In genomic region chr13:42747399-42747873, GRCh38 we compare ENCODE assay signal across 15 cellular contexts. TPM values are rescaled to one million over a fixed set of nuclear protein-coding genes. Genes with fewer than 3 reads are reported as not detected.
DNase-seq lines count a peak whose midpoint lies in the region; ATAC-seq and TF ChIP-seq lines count a peak whose summit lies in the region.
"Had no signal": no experiment of that assay in that cellular context is flagged by ENCODE, and none has a peak within 500 bp of the region (broad histone marks: within the 10 kb centered on the region; RNA-seq: fewer than 3 reads in every experiment).

No MANE protein-coding gene starts in this region.

- no peak overlapping the region for H2AFZ ChIP-seq in hepatocyte

- no peak overlapping the region for H3K4me2 ChIP-seq in hepatocyte

- no peak for ATAC-seq in left lobe of liver

- H3K36me3 Mint-ChIP-seq in endothelial cell (ENCODE audit: low read depth, unreplicated experiment): no peaks in the 10 kb centered on the region

- peaks cover 2% of the 10 kb centered on the region for H3K27me3 Mint-ChIP-seq in endothelial cell (ENCODE audit: unreplicated experiment)

- H3K9me3 Mint-ChIP-seq in endothelial cell (ENCODE audit: unreplicated experiment): no peaks in the 10 kb centered on the region

- H3K27ac ChIP-seq in AG04450 (ENCODE audit: low read depth, low read length) (peak overlapping the region; percentile 71), hepatocyte (peak overlapping the region; percentile 24), caudate nucleus (ENCODE audit: low read depth, low read length) (no peak overlapping the region)
- H3K27ac ChIP-seq: C4-2B had no signal

- peak; percentile 94 for DNase-seq in AG04450 (ENCODE audit: low read depth, low spot score)
- peak; percentile 8 for DNase-seq in HT-29 (ENCODE audit: low spot score)
- DNase-seq in astrocyte of the hippocampus (ENCODE audit: low read depth, low spot score): peak; percentile 91
- peak; percentile 28 for DNase-seq in hepatocyte (ENCODE audit: low spot score)
- no peak for DNase-seq in endothelial cell (ENCODE audit: low spot score)
- DNase-seq in caudate nucleus (lab: John Stamatoyannopoulos, UW): no peak
- DNase-seq in activated CD4-positive, alpha-beta T cell treated with anti-CD3 and anti-CD28 coated beads for 1 hour: no peak
- no peak for DNase-seq in left lobe of liver (ENCODE audit: low spot score)
- DNase-seq: activated T-cell treated with anti-CD3 and anti-CD28 coated beads, Interleukin-2, amount 50 U/mL, for 48 hours; effector CD4-positive, alpha-beta T cell; NCI-H446 treated with DMSO at 0.1 percent for 48 hours had no signal

- no peaks in the 10 kb centered on the region for H3K79me2 ChIP-seq in hepatocyte

- peaks cover 3% of the 10 kb centered on the region; the same call in 1 of the 2 replicates for H3K9me3 ChIP-seq in AG04450 (ENCODE audit: control insufficient read depth, insufficient read depth, low read length)
- H3K9me3 ChIP-seq in hepatocyte (ENCODE audit: low read depth): no peaks in the 10 kb centered on the region

- H3K9me2 ChIP-seq in hepatocyte (replicated peaks; ENCODE audit: insufficient read depth): no peaks in the 10 kb centered on the region

- no peaks in the 10 kb centered on the region for H4K20me1 ChIP-seq in hepatocyte (ENCODE audit: insufficient read depth, poor library complexity, severe bottlenecking)

- no peak overlapping the region for H3K4me3 Mint-ChIP-seq in endothelial cell (ENCODE audit: unreplicated experiment)

- POLR2A ChIA-PET in AG04450 (lab: Yijun Ruan, JAX): interaction anchor here (0.6 to 1.2 kb wide), 4 partner anchors 27 to 1377 kb away, joined by 3 to 7 read pairs (median 4); no protein-coding TSS in a partner anchor

- TF ChIP-seq CTCF in AG04450 (IDR thresholded peaks at IDR 0.05; ENCODE audit: low read depth, low read length): no peak
- no peak for TF ChIP-seq CTCF in hepatocyte (IDR thresholded peaks at IDR 0.05; ENCODE audit: poor library complexity)
- no peak for TF ChIP-seq CTCF in endothelial cell (IDR thresholded peaks at IDR 0.05; ENCODE audit: unreplicated experiment)

- CTCF ChIA-PET in AG04450 (lab: Charles Lee): no interaction called here

- no peaks in the 10 kb centered on the region for H3K27me3 ChIP-seq in AG04450 (ENCODE audit: control insufficient read depth, insufficient read depth, low read length)
- H3K27me3 ChIP-seq in hepatocyte: no peaks in the 10 kb centered on the region

- peaks cover 33% of the 10 kb centered on the region for H3K4me1 Mint-ChIP-seq in endothelial cell (ENCODE audit: unreplicated experiment)

- no peaks in the 10 kb centered on the region for H3K36me3 ChIP-seq in hepatocyte (replicated peaks; ENCODE audit: insufficient read depth, low read depth)

- H3K4me1 ChIP-seq in hepatocyte (ENCODE audit: insufficient read depth): no peaks in the 10 kb centered on the region

- H3K4me3 ChIP-seq in AG04450 (ENCODE audit: low read depth, low read length) (no peak overlapping the region), hepatocyte (no peak overlapping the region)
- H3K4me3 ChIP-seq: lung had no signal

- H3K27ac Mint-ChIP-seq in endothelial cell (ENCODE audit: unreplicated experiment): no peak overlapping the region

- 60% methylated on average over 4 of the region's 4 CpGs for WGBS in hepatocyte (ENCODE audit: low lambda C conversion rate, missing lambda C conversion rate)

RNA-seq across cellular contexts. Expression of gene FAM216B, which starts 33.9 kb away (rescaled TPM):
- polyA plus RNA-seq in AG04450 (2011; rRNA removed): 0.02 TPM in 2 replicates
- 0.09 TPM in 1 of 2 replicates, not detected in the other for polyA minus RNA-seq in AG04450 (2011; rRNA and poly(A)+ RNA removed)
- not detected in 2 replicates for total RNA-seq in HT-29 (2014; rRNA removed; shearing (Covaris generic))
- total RNA-seq in hepatocyte: 0.80 and 0.90 TPM in 2 replicates
- polyA plus RNA-seq in hepatocyte: 1.2 and 2.2 TPM in 2 replicates
- total RNA-seq in endothelial cell (ENCODE audit: unreplicated experiment): not detected
- total RNA-seq in left lobe of liver: not detected
- total RNA-seq: subcutaneous adipose tissue; T-helper 2 cell treated with Interferon-gamma antibody and Interleukin-4, amounts not matched to agents 100 ng/mL and 5 ng/mL, for 36 hours had no signal

Comparison
In these comparisons a context has a peak if more than half of its experiments do, and no peak if none do; other contexts are left out.
1. DNase-seq: peak in AG04450 (single experiment), HT-29 (single experiment), astrocyte of the hippocampus (single experiment) and hepatocyte (single experiment); none in endothelial cell (single experiment), caudate nucleus (0 of 61), activated CD4-positive, alpha-beta T cell treated with anti-CD3 and anti-CD28 coated beads for 1 hour (single experiment) and left lobe of liver (single experiment).